ENCODE assay signal across 1 cellular context in genomic region chr19:38278751-38279150, GRCh38.
TF ChIP-seq lines count a peak whose summit lies in the region.

No MANE protein-coding gene starts in this region.

TF ChIP-seq in IMR-90, 13 proteins besides CTCF, POLR2A, EP300 and RAD21 (continued from another document):
- TF ChIP-seq USF2 (IDR thresholded peaks at IDR 0.05; ENCODE audit: low read depth, low read length) = no peak
- TF ChIP-seq NFE2L2 (IDR thresholded peaks at IDR 0.05; ENCODE audit: low read depth, low read length) = no peak
- no peak for TF ChIP-seq MXI1 (IDR thresholded peaks at IDR 0.05; ENCODE audit: borderline replicate concordance, low read depth, low read length)
- TF ChIP-seq RFX5 (IDR thresholded peaks at IDR 0.05; ENCODE audit: low read depth, low read length) = no peak
- TF ChIP-seq RCOR1 (IDR thresholded peaks at IDR 0.05; ENCODE audit: insufficient replicate concordance, low read length) = no peak
